9 cellular contexts compared by ENCODE assay signal in the genomic region with DNA sequence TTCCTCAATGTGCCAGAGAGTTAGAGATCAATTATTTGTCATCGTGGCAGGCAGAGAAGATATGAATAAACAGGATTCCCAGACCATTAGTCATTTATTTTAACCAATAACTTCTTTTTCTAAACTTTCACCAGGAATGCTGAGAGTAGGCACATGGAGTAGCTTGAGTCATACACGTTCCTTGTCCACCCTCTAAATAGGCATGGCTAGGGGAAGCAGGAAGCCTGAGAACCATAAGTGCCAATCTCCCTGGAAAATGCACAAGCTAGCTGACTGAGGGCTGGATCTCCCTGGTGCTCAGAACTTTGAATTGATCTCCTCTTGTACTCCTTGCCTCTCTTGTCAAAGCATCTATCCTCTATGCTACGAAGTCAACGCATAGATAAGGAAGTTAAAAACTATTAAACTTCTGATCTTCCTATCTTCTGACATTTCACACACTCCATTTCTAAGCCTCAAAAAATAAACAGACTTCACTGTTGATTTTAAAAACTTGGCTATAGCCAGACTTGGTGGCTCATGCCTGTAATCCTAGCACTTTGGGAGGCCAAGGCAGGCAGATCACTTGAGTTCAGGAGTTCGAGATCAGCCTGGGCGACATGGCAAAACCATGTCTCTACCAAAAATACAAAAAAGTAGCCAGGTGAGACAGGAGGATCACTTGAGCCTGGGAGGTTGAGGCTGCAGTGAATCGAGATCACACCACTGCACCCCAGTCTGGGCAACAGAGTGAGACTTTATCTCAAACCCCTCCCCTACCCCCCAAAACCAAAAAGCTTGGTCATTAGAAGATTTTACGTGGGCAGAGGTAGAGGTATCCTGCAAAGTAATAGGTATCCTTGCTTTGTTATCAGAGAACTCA. TPM values are rescaled to one million over a fixed set of nuclear protein-coding genes. Genes with fewer than 3 reads are reported as not detected.
DNase-seq lines count a peak whose midpoint lies in the region; ATAC-seq and TF ChIP-seq lines count a peak whose summit lies in the region.
"Had no signal": no experiment of that assay in that cellular context is flagged by ENCODE, and none has a peak within 500 bp of the region (broad histone marks: within the 10 kb centered on the region; RNA-seq: fewer than 3 reads in every experiment).

No MANE protein-coding gene starts in this region.

- no peaks in the 10 kb centered on the region for H3K9me3 Mint-ChIP-seq in CD8-positive, alpha-beta T cell

- 81 to 82% methylated on average over 8 of the region's 8 CpGs for WGBS in sigmoid colon, 2 donors

- H3K27ac Mint-ChIP-seq in CD8-positive, alpha-beta T cell, result no peak overlapping the region

- TF ChIP-seq EP300 in sigmoid colon (IDR thresholded peaks at IDR 0.05), result no peak

- H3K4me1 Mint-ChIP-seq in CD8-positive, alpha-beta T cell (ENCODE audit: low read depth), result peaks cover 5% of the 10 kb centered on the region

- H3K4me3 ChIP-seq in fibroblast of pulmonary artery (replicated peaks; ENCODE audit: low read depth, low read length) (no peak overlapping the region), sigmoid colon (no peak overlapping the region)
- H3K4me3 ChIP-seq in CD8-positive, alpha-beta T cell (ENCODE audit: low read depth, low read length), result no peak overlapping the region

- in situ Hi-C loops in SK-MEL-5 (cut with HindIII; ENCODE audit: low pct_unique_long_range_greater_than_20kb, low sequenced_read_pairs), result no loop called here

- H3K9me3 ChIP-seq in sigmoid colon, result no peaks in the 10 kb centered on the region
- H3K9me3 ChIP-seq in CD8-positive, alpha-beta T cell (ENCODE audit: low read length), result no peaks in the 10 kb centered on the region

- no peak for ATAC-seq in CD8-positive, alpha-beta T cell
- no peak for ATAC-seq in GM21528 (IDR thresholded peaks at IDR 0.05; ENCODE audit: low FRiP score, unreplicated experiment)

- no peaks in the 10 kb centered on the region for H3K36me3 Mint-ChIP-seq in CD8-positive, alpha-beta T cell

- no peak overlapping the region for H3K4me3 Mint-ChIP-seq in CD8-positive, alpha-beta T cell

- H3K4me1 ChIP-seq in sigmoid colon, result peaks cover 0 to 83% (median 54%) of the 10 kb centered on the region in 4 donors
- no peaks in the 10 kb centered on the region for H3K4me1 ChIP-seq in CD8-positive, alpha-beta T cell (ENCODE audit: insufficient read depth, low read length)

- intact Hi-C loops in sigmoid colon (cut with DNase I), result no loop called here
- intact Hi-C loops in CD8-positive, alpha-beta T cell (cut with DNase I, micrococcal nuclease), result no loop called here

- H3K36me3 ChIP-seq in sigmoid colon, result no peaks in the 10 kb centered on the region
- H3K36me3 ChIP-seq in CD8-positive, alpha-beta T cell (ENCODE audit: insufficient read depth, low read length), result no peaks in the 10 kb centered on the region

- POLR2A ChIA-PET in CD8-positive, alpha-beta T cell (lab: Charles Lee), result no interaction called here

- CTCF ChIA-PET in CD8-positive, alpha-beta T cell (lab: Charles Lee), result no interaction called here

- no peak for TF ChIP-seq POLR2A in sigmoid colon (IDR thresholded peaks at IDR 0.05)

- DNase-seq in GM04503 (ENCODE audit: low read depth) (peak; percentile 93), SK-MEL-5 (ENCODE audit: low read depth, low spot score) (peak; percentile 56), fibroblast of pulmonary artery (ENCODE audit: low read depth) (peak; percentile 94), sigmoid colon (no peak), RPMI8226 (no peak)
- no peak for DNase-seq in activated CD4-positive, alpha-beta T cell treated with anti-CD3 and anti-CD28 coated beads for 1 hour
- DNase-seq in CD8-positive, alpha-beta T cell, result no peak
- DNase-seq: MM.1S had no signal

- H3K27ac ChIP-seq in sigmoid colon, result peak overlapping the region; percentile 9 to 69 (median 54)
- no peak overlapping the region for H3K27ac ChIP-seq in CD8-positive, alpha-beta T cell (ENCODE audit: low read depth, low read length)

- H3K27me3 ChIP-seq in sigmoid colon, result no peaks in the 10 kb centered on the region
- H3K27me3 ChIP-seq in CD8-positive, alpha-beta T cell (ENCODE audit: insufficient read depth, low read length), result no peaks in the 10 kb centered on the region

- TF ChIP-seq CTCF in fibroblast of pulmonary artery (IDR thresholded peaks at IDR 0.05; ENCODE audit: low read length, missing control alignments), result no peak
- no peak for TF ChIP-seq CTCF in sigmoid colon (IDR thresholded peaks at IDR 0.05)
- TF ChIP-seq CTCF in CD8-positive, alpha-beta T cell (IDR thresholded peaks at IDR 0.05), result no peak

- H3K27me3 Mint-ChIP-seq in CD8-positive, alpha-beta T cell (ENCODE audit: low read depth), result peaks cover 3% of the 10 kb centered on the region

RNA-seq across cellular contexts. Expression of a gene that starts 11.8 kb away (rescaled TPM):
- not detected in 2 replicates for total RNA-seq in SK-MEL-5 (2014; rRNA removed; shearing (Covaris generic))
- 0.25 and 0.36 TPM in 2 replicates for polyA plus RNA-seq in SK-MEL-5 (2015; cell fraction: cytosol; rRNA removed)
- 0.37 TPM in 1 of 2 replicates, not detected in the other for polyA plus RNA-seq in SK-MEL-5 (2015; cell fraction: nucleus; rRNA removed)
- under 1 TPM in 1 of 4 donors, not detected in 3; 0.36 TPM for total RNA-seq in sigmoid colon
- polyA plus RNA-seq in sigmoid colon, result 10 to 100 TPM; 27.6 to 86.9 (median 34.7) TPM
- total RNA-seq in CD8-positive, alpha-beta T cell, result 1 to 10 TPM; 4.4 to 5.0 TPM

Comparison
In these comparisons a context has a peak if more than half of its experiments do, and no peak if none do; other contexts are left out.
1. DNase-seq: peak in GM04503 (single experiment), SK-MEL-5 (single experiment) and fibroblast of pulmonary artery (single experiment); none in sigmoid colon (single experiment), RPMI8226 (single experiment), activated CD4-positive, alpha-beta T cell treated with anti-CD3 and anti-CD28 coated beads for 1 hour (single experiment) and CD8-positive, alpha-beta T cell (0 of 7).